In the genomic region with DNA sequence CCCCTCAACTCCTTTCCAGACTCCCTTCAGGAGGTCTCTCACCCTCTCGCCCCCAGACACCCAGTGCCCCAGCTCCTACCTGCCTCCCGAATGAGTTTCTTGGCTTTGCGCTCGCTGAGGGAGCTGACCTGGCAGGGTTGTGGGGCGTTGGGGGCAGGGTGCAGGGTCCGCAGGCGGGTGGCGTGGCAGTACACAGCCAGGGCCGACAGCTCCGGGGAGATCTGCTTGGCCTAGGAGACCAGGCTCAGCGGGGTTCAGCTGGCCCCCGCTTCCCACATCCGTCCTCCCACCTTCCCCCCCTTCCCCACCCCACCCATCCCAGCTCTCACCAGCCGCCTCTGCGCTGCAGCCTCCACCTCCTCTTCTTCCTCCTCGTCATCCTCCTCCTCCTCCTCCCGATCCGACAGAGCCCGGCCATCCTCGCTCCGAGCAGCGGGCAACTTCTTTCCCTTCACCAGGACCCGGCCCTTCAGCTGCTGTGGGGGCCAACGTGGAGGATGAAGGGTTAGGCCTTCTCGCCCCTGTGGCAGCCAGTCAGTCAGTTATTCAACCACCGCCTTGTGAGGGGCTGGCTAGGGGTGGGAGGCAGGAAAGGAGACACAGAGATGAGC, we compare ENCODE assay signal across 28 cellular contexts.
"Had no signal": no experiment of that assay in that cellular context is flagged by ENCODE, and none has a peak within 500 bp of the region (broad histone marks: within the 10 kb centered on the region; RNA-seq: fewer than 3 reads in every experiment).

No MANE protein-coding gene starts in this region.

- ATAC-seq: gastrocnemius medialis, left cardiac atrium, left ventricle myocardium superior, psoas muscle had no signal

- H3K27me3 ChIP-seq: adrenal gland, cardiac muscle cell, dorsolateral prefrontal cortex, gastrocnemius medialis, suprapubic skin, transverse colon had no signal

- H3K9ac ChIP-seq: parathyroid adenoma had no signal

- H3K9me3 Mint-ChIP-seq: activated naive CD4-positive, alpha-beta T cell treated with anti-CD3 and anti-CD28 coated beads for 36 hours; activated naive CD8-positive, alpha-beta T cell treated with anti-CD3 and anti-CD28 coated beads for 36 hours; brain; mesothelial cell of epicardium; naive B cell had no signal

- H3K27ac ChIP-seq: adrenal gland, cardiac muscle cell, parathyroid adenoma, psoas muscle, spleen, suprapubic skin, transverse colon had no signal

- H3K9me3 ChIP-seq: adrenal gland, gastrocnemius medialis, psoas muscle, spleen, suprapubic skin, transverse colon had no signal

- H3K36me3 ChIP-seq: cardiac muscle cell had no signal

- H3K36me3 Mint-ChIP-seq: activated naive CD8-positive, alpha-beta T cell treated with anti-CD3 and anti-CD28 coated beads for 36 hours; brain; naive B cell had no signal

- H3K27me3 Mint-ChIP-seq: brain had no signal

- H3K4me3 Mint-ChIP-seq: activated naive CD4-positive, alpha-beta T cell treated with anti-CD3 and anti-CD28 coated beads for 36 hours; activated naive CD8-positive, alpha-beta T cell treated with anti-CD3 and anti-CD28 coated beads for 36 hours; brain; mesothelial cell of epicardium; naive B cell had no signal

- H3K4me3 ChIP-seq: adrenal gland, cardiac muscle cell, coronary artery, dorsolateral prefrontal cortex, gastrocnemius medialis, psoas muscle, spleen, suprapubic skin, transverse colon had no signal

- H3K27ac Mint-ChIP-seq: activated naive CD4-positive, alpha-beta T cell treated with anti-CD3 and anti-CD28 coated beads for 36 hours; activated naive CD8-positive, alpha-beta T cell treated with anti-CD3 and anti-CD28 coated beads for 36 hours; mesothelial cell of epicardium had no signal

- H3K4me1 Mint-ChIP-seq: activated naive CD8-positive, alpha-beta T cell treated with anti-CD3 and anti-CD28 coated beads for 36 hours had no signal

- DNase-seq: activated CD4-positive, alpha-beta T cell treated with anti-CD3 and anti-CD28 coated beads for 4 hours; activated CD4-positive, alpha-beta T cell treated with anti-CD3 and anti-CD28 coated beads, Interleukin-2, amount 50 U/mL, for 4 hours; activated CD4-positive, CD25-positive, alpha-beta regulatory T cell; activated naive CD4-positive, alpha-beta T cell treated with anti-CD3 and anti-CD28 coated beads for 36 hours; activated naive CD8-positive, alpha-beta T cell treated with anti-CD3 and anti-CD28 coated beads for 36 hours; activated T-cell treated with anti-CD3 and anti-CD28 coated beads for 4 hours; adrenal gland; aorta; cerebellar nuclear complex; effector memory CD4-positive, alpha-beta T cell; erythroblast; gastrocnemius medialis; glutamatergic neuron; left cardiac atrium; left ventricle myocardium superior; mammary epithelial cell; naive B cell; spleen; stimulated activated naive CD4-positive, alpha-beta T cell; transverse colon had no signal

- H3K4me1 ChIP-seq: parathyroid adenoma had no signal
